In the genomic region with DNA sequence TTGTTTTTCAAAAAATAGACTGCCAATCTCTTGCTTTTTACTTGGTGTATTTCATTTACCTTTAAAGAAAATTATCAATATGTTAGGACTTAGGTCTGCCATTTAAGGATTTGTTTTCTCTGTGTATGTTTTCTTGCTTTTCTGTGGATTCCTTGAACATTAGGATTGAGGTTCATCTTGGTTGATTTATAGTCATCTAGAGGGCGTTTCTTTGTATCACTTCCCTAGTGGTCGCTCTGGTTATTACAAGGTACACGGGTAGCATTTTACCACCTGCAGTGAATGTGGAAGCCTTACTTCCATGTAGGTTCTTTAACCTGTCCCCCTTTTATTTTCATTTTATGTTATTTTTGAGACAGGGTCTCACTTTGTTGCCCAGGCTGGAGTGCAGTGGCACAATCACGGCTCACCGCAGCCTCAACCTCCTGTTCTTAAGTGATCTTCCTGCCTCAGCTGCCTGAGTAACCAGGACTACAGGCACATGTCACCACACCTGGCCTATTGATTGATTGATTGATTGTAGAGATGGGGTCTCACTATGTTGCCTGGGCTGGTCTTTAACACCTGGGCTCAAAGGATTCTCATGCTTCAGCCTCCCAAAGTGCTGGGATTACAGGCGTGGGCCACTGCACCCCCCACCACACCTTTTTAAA, we compare ENCODE assay signal across 8 cellular contexts. TPM values are rescaled to one million over a fixed set of nuclear protein-coding genes. Genes with fewer than 3 reads are reported as not detected.
A peak's percentile ranks its signal among the peaks of the same experiment; 100 is the strongest.
DNase-seq lines count a peak whose midpoint lies in the region; ATAC-seq, FAIRE-seq and TF ChIP-seq lines count a peak whose summit lies in the region.

No MANE protein-coding gene starts in this region.

- TF ChIP-seq CTCF in AG09319 (IDR thresholded peaks at IDR 0.05; ENCODE audit: low read depth, low read length): peak; percentile 43
- TF ChIP-seq CTCF in mucosa of descending colon (IDR thresholded peaks at IDR 0.05): peak; percentile 23

- no peak for DNase-seq in AG09319 (ENCODE audit: extremely low read depth, low read depth)
- peak; percentile 8 for DNase-seq in NCI-H2227 treated with DMSO at 0.1 percent for 48 hours (lab: John Stamatoyannopoulos, UW)
- peak; percentile 12 for DNase-seq in central memory CD4-positive, alpha-beta T cell
- peak in 2 of 3 donors; percentile 2 to 63 for DNase-seq in mucosa of descending colon
- DNase-seq in activated effector memory CD4-positive, alpha-beta T cell treated with anti-CD3 and anti-CD28 coated beads, Interleukin-2, amount 50 U/mL, for 16 hours: no peak

- intact Hi-C loops in mucosa of descending colon (cut with DNase I, micrococcal nuclease): no loop called here

- H3K36me3 ChIP-seq in mucosa of descending colon (ENCODE audit: low read depth): no peaks in the 10 kb centered on the region

- ATAC-seq in mucosa of descending colon: peak; percentile 69
- no peak for ATAC-seq in HG03108 (IDR thresholded peaks at IDR 0.05; ENCODE audit: unreplicated experiment)
- no peak for ATAC-seq in GM21390 (IDR thresholded peaks at IDR 0.05; ENCODE audit: unreplicated experiment)

- no peaks in the 10 kb centered on the region for H3K4me1 ChIP-seq in mucosa of descending colon (ENCODE audit: low read depth)

- no peak overlapping the region for H3K4me3 ChIP-seq in mucosa of descending colon

- no peaks in the 10 kb centered on the region for H3K9me3 ChIP-seq in mucosa of descending colon

- FAIRE-seq in G401.6 (lab: Jason Lieb, UNC): peak; percentile 69

RNA-seq across cellular contexts. Expression of gene CBX4, which starts 35.2 kb away (rescaled TPM):
- 10 to 100 TPM; 10.2 to 14.2 (median 13.2) TPM for total RNA-seq in mucosa of descending colon

Comparison
In these comparisons a context has a peak if more than half of its experiments do, and no peak if none do; other contexts are left out.
1. DNase-seq: peak in NCI-H2227 treated with DMSO at 0.1 percent for 48 hours (single experiment), central memory CD4-positive, alpha-beta T cell (single experiment) and mucosa of descending colon (2 of 3); none in AG09319 (single experiment) and activated effector memory CD4-positive, alpha-beta T cell treated with anti-CD3 and anti-CD28 coated beads, Interleukin-2, amount 50 U/mL, for 16 hours (single experiment).